Comparison of ENCODE assay signal across 1 cellular context in the genomic region with DNA sequence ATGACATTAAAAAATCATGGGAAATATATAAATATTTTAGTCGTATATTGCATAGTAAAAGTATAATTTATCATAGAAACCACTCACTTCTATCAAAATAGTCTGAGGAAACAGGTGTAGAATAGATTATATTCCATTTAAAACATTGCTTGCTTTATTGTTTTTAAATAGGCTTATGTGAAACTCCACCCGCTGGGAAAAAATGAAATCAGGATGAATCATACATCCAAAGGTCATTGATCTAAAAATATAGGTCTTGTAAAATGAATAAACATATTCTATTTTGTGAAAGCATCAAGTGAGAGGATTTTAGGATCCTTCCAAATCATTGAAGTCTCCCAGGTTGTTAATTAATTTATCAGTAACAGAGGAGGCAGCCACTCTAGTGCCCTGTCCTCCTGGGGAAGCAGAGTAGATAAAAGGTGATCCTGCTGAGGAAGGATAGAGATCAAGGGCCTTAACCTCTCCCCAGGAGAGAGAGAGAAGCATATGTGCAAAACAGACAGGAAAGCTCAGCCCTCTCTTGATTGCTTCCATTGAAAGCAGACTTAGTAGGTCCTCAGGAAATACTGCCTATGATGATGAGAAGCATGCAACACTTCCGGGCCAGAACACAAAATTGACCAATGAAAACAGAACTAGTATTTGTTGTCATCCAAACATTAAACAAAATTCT.
TF ChIP-seq lines count a peak whose summit lies in the region.

No MANE protein-coding gene starts in this region.

TF ChIP-seq in WTC11, 78 proteins besides CTCF, POLR2A, EP300 and RAD21 (continued from another document):
- TF ChIP-seq, protein P1, sequence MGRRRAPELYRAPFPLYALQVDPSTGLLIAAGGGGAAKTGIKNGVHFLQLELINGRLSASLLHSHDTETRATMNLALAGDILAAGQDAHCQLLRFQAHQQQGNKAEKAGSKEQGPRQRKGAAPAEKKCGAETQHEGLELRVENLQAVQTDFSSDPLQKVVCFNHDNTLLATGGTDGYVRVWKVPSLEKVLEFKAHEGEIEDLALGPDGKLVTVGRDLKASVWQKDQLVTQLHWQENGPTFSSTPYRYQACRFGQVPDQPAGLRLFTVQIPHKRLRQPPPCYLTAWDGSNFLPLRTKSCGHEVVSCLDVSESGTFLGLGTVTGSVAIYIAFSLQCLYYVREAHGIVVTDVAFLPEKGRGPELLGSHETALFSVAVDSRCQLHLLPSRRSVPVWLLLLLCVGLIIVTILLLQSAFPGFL (CRISPR knock-in tag; IDR thresholded peaks at IDR 0.05; ENCODE audit: borderline replicate concordance): no peak
- TF ChIP-seq KAT7 (CRISPR knock-in tag; IDR thresholded peaks at IDR 0.05; ENCODE audit: borderline replicate concordance): no peak
- TF ChIP-seq MYBL2 (CRISPR knock-in tag; IDR thresholded peaks at IDR 0.05): no peak
